ENCODE assay signal across 24 cellular contexts in the genomic region with DNA sequence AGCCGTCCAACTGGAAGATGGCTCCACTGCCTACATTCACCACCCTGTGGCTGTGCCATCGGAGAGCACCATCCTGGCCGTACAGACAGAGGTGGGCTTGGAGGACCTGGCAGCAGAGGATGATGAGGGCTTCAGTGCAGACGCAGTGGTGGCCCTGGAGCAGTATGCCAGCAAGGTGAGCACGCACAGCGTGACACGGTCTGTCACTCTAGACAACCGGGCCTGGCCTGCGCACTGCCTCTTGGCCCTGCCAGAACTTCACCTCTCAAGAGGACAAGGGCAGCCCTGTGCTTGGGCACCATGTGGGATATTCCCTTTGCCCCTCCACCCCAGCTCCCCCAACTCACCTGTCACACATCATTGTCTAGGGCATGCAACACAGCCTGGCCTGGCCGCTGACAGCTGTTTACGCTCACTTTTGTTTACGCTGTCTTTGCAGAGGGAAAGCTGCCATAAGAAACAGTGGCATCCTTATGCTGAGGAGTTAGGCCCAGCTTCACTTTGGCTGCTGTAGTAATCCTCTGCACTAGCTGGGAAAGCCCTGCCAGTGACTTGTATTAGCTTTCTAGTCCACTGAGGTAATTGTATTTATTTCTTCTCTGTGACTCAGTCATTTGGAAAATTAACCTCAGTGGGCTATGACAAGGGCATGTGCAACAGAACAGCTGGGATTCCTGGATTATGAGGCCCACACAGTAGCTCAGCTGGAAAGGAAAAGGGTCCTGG. TPM values are rescaled to one million over a fixed set of nuclear protein-coding genes. Genes with fewer than 3 reads are reported as not detected.
DNase-seq lines count a peak whose midpoint lies in the region; FAIRE-seq and TF ChIP-seq lines count a peak whose summit lies in the region.
"Had no signal": no experiment of that assay in that cellular context is flagged by ENCODE, and none has a peak within 500 bp of the region (broad histone marks: within the 10 kb centered on the region; RNA-seq: fewer than 3 reads in every experiment).

No MANE protein-coding gene starts in this region.

- H3K4me1 ChIP-seq in fibroblast of lung (ENCODE audit: control insufficient read depth, extremely low read depth, insufficient read depth, low read length) = peaks cover 2% of the 10 kb centered on the region
- no peaks in the 10 kb centered on the region for H3K4me1 ChIP-seq in tibial artery
- H3K4me1 ChIP-seq: adrenal gland, upper lobe of right lung had no signal

- TF ChIP-seq CTCF in fibroblast of lung (conservative IDR thresholded peaks at IDR 0.05 in 1 of 2, IDR thresholded peaks at IDR 0.05 in 1 of 2; ENCODE audit: low read depth in 1 of 2, low read length in 2 of 2) (no peak), nephron progenitor cell (IDR thresholded peaks at IDR 0.05) (no peak), tibial artery (IDR thresholded peaks at IDR 0.05) (no peak)

- H3K27me3 ChIP-seq in fibroblast of lung (ENCODE audit: control insufficient read depth, insufficient read depth, low read length) (no peaks in the 10 kb centered on the region), tibial artery (no peaks in the 10 kb centered on the region)
- H3K27me3 ChIP-seq: adrenal gland, ovary, upper lobe of right lung had no signal

- H3K27ac ChIP-seq in fibroblast of lung (ENCODE audit: insufficient read depth, low read length) (no peak overlapping the region), tibial artery (no peak overlapping the region)
- H3K27ac ChIP-seq: adrenal gland, HL-60, ovary, upper lobe of right lung had no signal

- H3K36me3 Mint-ChIP-seq in nephron progenitor cell (ENCODE audit: low read depth) = peaks cover 40% of the 10 kb centered on the region
- peaks cover 91% of the 10 kb centered on the region for H3K36me3 Mint-ChIP-seq in activated T-cell treated with anti-CD3 and anti-CD28 coated beads, Interleukin-2, amount 50 U/mL, for 24 hours (ENCODE audit: low read depth)

- H3K79me2 ChIP-seq in fibroblast of lung (ENCODE audit: control insufficient read depth, insufficient read depth, low read length) = no peaks in the 10 kb centered on the region

- FAIRE-seq in RCC 7860 (lab: Jason Lieb, UNC) = no peak
- FAIRE-seq: H1 had no signal

- peak overlapping the region; percentile 2 for H3K4me2 ChIP-seq in fibroblast of lung (ENCODE audit: extremely low read depth, insufficient read depth, low read length)

- H4K20me1 ChIP-seq in fibroblast of lung (ENCODE audit: control insufficient read depth, extremely low read depth, insufficient read depth, low read length) = peaks cover 2% of the 10 kb centered on the region

- H3K4me3 Mint-ChIP-seq in nephron progenitor cell = no peak overlapping the region
- H3K4me3 Mint-ChIP-seq in activated T-cell treated with anti-CD3 and anti-CD28 coated beads, Interleukin-2, amount 50 U/mL, for 24 hours = no peak overlapping the region
- H3K4me3 Mint-ChIP-seq: activated CD4-positive, alpha-beta memory T cell treated with anti-CD3 and anti-CD28 coated beads for 36 hours; dendritic cell treated with granulocyte-macrophage colony-stimulating factor and Interleukin-4, amounts not matched to agents 40 ng/mL and 50 ng/mL, for 4 days had no signal

- intact Hi-C loops in tibial artery (cut with DNase I; ENCODE audit: low total_unique reads) = no loop called here

- no peaks in the 10 kb centered on the region for H3K27me3 Mint-ChIP-seq in nephron progenitor cell (ENCODE audit: low read depth, poor library complexity)
- no peaks in the 10 kb centered on the region for H3K27me3 Mint-ChIP-seq in activated T-cell treated with anti-CD3 and anti-CD28 coated beads, Interleukin-2, amount 50 U/mL, for 24 hours
- H3K27me3 Mint-ChIP-seq: activated CD4-positive, alpha-beta memory T cell treated with anti-CD3 and anti-CD28 coated beads for 36 hours; dendritic cell treated with granulocyte-macrophage colony-stimulating factor and Interleukin-4, amounts not matched to agents 40 ng/mL and 50 ng/mL, for 4 days had no signal

- H3K4me3 ChIP-seq in fibroblast of lung (replicated peaks in 1 of 4; ENCODE audit: control extremely low read depth in 1 of 4, insufficient read depth in 1 of 4, low read depth in 3 of 4, low read length in 4 of 4) (no peak overlapping the region), tibial artery (no peak overlapping the region)
- H3K4me3 ChIP-seq: adrenal gland, ovary, upper lobe of right lung had no signal

- H3K4me1 Mint-ChIP-seq in nephron progenitor cell = no peaks in the 10 kb centered on the region
- H3K4me1 Mint-ChIP-seq in activated T-cell treated with anti-CD3 and anti-CD28 coated beads, Interleukin-2, amount 50 U/mL, for 24 hours (ENCODE audit: low read depth) = no peaks in the 10 kb centered on the region

- DNase-seq in AG08396 (ENCODE audit: low spot score) = peak; percentile 69
- peak; percentile 43 for DNase-seq in LHCN-M2 (ENCODE audit: low read depth)
- peak; percentile 23 to 63 for DNase-seq in fibroblast of lung (ENCODE audit: low read depth in 2 of 2)
- DNase-seq in nephron progenitor cell = no peak
- DNase-seq in RCC 7860 (ENCODE audit: low spot score) = no peak
- no peak for DNase-seq in activated T-cell treated with anti-CD3 and anti-CD28 coated beads, Interleukin-2, amount 50 U/mL, for 24 hours
- DNase-seq in tibial artery = no peak
- no peak for DNase-seq in activated effector memory CD4-positive, alpha-beta T cell treated with anti-CD3 and anti-CD28 coated beads, Interleukin-2, amount 50 U/mL, for 16 hours
- DNase-seq: activated CD4-positive, alpha-beta memory T cell treated with anti-CD3 and anti-CD28 coated beads for 36 hours; activated CD4-positive, CD25-positive, alpha-beta regulatory T cell; activated gamma-delta T cell; adrenal gland; C1 segment of cervical spinal cord; foreskin melanocyte; kidney glomerular epithelial cell; NCI-H146; NCI-H69; ovary; right cardiac atrium; stimulated activated CD8-positive, alpha-beta memory T cell treated with anti-CD3 and anti-CD28 coated beads, Interleukin-4, amount 100 ng/mL, for 48 hours; upper lobe of right lung had no signal

- H3K9ac ChIP-seq in fibroblast of lung (ENCODE audit: insufficient read depth, low read length) = no peak overlapping the region

- no peak overlapping the region for H2AFZ ChIP-seq in fibroblast of lung (ENCODE audit: low read length)

- peak overlapping the region; percentile 29 for H3K27ac Mint-ChIP-seq in nephron progenitor cell
- H3K27ac Mint-ChIP-seq in activated T-cell treated with anti-CD3 and anti-CD28 coated beads, Interleukin-2, amount 50 U/mL, for 24 hours = no peak overlapping the region
- H3K27ac Mint-ChIP-seq: activated CD4-positive, alpha-beta memory T cell treated with anti-CD3 and anti-CD28 coated beads for 36 hours; dendritic cell treated with granulocyte-macrophage colony-stimulating factor and Interleukin-4, amounts not matched to agents 40 ng/mL and 50 ng/mL, for 4 days had no signal

- H3K9me3 ChIP-seq in fibroblast of lung (ENCODE audit: control insufficient read depth, insufficient read depth, low read depth, low read length) (no peaks in the 10 kb centered on the region), tibial artery (no peaks in the 10 kb centered on the region)
- H3K9me3 ChIP-seq: adrenal gland, ovary, upper lobe of right lung had no signal

- H3K36me3 ChIP-seq in fibroblast of lung (ENCODE audit: control insufficient read depth, insufficient read depth, low read length) = peaks cover 12% of the 10 kb centered on the region
- H3K36me3 ChIP-seq in tibial artery = peaks cover 82 to 100% (median 98%) of the 10 kb centered on the region in 3 donors

- H3K9me3 Mint-ChIP-seq in nephron progenitor cell = no peaks in the 10 kb centered on the region
- no peaks in the 10 kb centered on the region for H3K9me3 Mint-ChIP-seq in activated T-cell treated with anti-CD3 and anti-CD28 coated beads, Interleukin-2, amount 50 U/mL, for 24 hours
- H3K9me3 Mint-ChIP-seq: activated CD4-positive, alpha-beta memory T cell treated with anti-CD3 and anti-CD28 coated beads for 36 hours; dendritic cell treated with granulocyte-macrophage colony-stimulating factor and Interleukin-4, amounts not matched to agents 40 ng/mL and 50 ng/mL, for 4 days had no signal

RNA-seq across cellular contexts. Expression of gene DEF6, which starts 9.8 kb away (rescaled TPM):
- total RNA-seq in LHCN-M2 (2014; rRNA removed) (0.06 and 0.13 TPM in 2 replicates), fibroblast of lung (0.33 and 0.51 TPM in 2 replicates)
- polyA plus RNA-seq in LHCN-M2 (2012) = 0.10 TPM
- 0.12 and 0.17 TPM in 2 replicates for polyA plus RNA-seq in fibroblast of lung
- 0.17 and 0.41 TPM in 2 replicates for polyA plus RNA-seq in fibroblast of lung (2012)
- polyA minus RNA-seq in fibroblast of lung (ENCODE audit: low replicate concordance) = not detected in 2 replicates

RNA-seq across cellular contexts. Expression of gene ZNF76, which starts 28.3 kb away (rescaled TPM):
- total RNA-seq in LHCN-M2 (2014; rRNA removed) = 22.2 and 26.8 TPM in 2 replicates
- polyA plus RNA-seq in LHCN-M2 (2012) = 19.2 TPM
- total RNA-seq in fibroblast of lung = 9.8 and 19.5 TPM in 2 replicates
- polyA plus RNA-seq in fibroblast of lung = 9.6 and 11.4 TPM in 2 replicates
- 11.9 and 13.4 TPM in 2 replicates for polyA plus RNA-seq in fibroblast of lung (2012)
- polyA minus RNA-seq in fibroblast of lung (ENCODE audit: low replicate concordance) = 33.8 and 61.8 TPM in 2 replicates

RNA-seq across cellular contexts. Expression of gene PPARD, which starts 54.5 kb away (rescaled TPM):
- total RNA-seq in LHCN-M2 (2014; rRNA removed) (9.5 and 11.0 TPM in 2 replicates), fibroblast of lung (9.8 and 16.3 TPM in 2 replicates)
- polyA plus RNA-seq in LHCN-M2 (2012) = 27.6 TPM
- polyA plus RNA-seq in fibroblast of lung = 14.8 and 27.5 TPM in 2 replicates
- 23.6 and 39.7 TPM in 2 replicates for polyA plus RNA-seq in fibroblast of lung (2012)
- polyA minus RNA-seq in fibroblast of lung (ENCODE audit: low replicate concordance) = 49.9 and 72.6 TPM in 2 replicates

Comparison
In these comparisons a context has a peak if more than half of its experiments do, and no peak if none do; other contexts are left out.
1. DNase-seq: peak in AG08396 (single experiment), LHCN-M2 (single experiment) and fibroblast of lung (2 of 2); none in nephron progenitor cell (single experiment), RCC 7860 (single experiment), activated T-cell treated with anti-CD3 and anti-CD28 coated beads, Interleukin-2, amount 50 U/mL, for 24 hours (single experiment), tibial artery (0 of 2) and activated effector memory CD4-positive, alpha-beta T cell treated with anti-CD3 and anti-CD28 coated beads, Interleukin-2, amount 50 U/mL, for 16 hours (single experiment).